ENCODE assay signal across 9 cellular contexts in the genomic region with DNA sequence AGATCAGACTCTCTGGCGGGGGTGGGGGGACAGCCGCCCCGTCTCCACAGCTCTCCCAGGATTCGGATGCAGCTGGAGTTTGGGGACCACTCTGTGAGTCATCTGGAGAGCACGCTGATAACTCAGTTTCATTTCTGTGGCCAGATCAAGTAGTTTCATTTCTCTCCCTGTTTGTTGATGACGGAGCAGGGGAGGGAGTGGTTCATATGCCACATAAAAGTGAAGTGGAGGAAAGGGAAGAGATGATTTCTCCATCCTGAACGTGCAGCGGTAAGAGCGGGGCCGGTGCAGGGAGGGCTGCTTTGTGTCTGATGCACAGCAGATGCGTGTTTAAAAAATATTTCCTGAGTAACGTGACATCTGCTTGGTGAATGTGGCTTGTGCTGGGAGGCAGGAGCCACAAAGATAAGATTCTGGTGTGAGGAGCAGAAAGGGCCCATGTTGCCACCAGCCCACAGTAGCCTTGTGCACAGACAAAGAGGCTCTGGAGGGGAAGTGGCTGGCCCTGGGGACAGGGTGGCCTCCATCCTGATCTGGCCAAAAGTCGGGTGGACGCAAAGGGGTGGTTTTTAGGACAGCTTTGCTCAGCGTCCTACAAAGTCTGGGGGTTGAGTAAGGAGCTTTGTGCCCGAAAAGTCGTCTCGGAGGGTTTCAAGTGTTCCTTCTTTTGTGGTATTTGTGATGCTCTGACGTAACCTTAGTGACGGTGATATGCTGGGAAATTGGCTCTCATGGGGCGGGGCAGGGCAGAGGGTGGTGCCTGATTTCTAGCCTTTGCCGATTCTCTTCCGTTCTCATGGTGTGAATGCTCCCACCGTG. TPM values are rescaled to one million over a fixed set of nuclear protein-coding genes. Genes with fewer than 3 reads are reported as not detected.
DNase-seq lines count a peak whose midpoint lies in the region; ATAC-seq and TF ChIP-seq lines count a peak whose summit lies in the region.
"Had no signal": no experiment of that assay in that cellular context is flagged by ENCODE, and none has a peak within 500 bp of the region (broad histone marks: within the 10 kb centered on the region; RNA-seq: fewer than 3 reads in every experiment).

A gene with protein sequence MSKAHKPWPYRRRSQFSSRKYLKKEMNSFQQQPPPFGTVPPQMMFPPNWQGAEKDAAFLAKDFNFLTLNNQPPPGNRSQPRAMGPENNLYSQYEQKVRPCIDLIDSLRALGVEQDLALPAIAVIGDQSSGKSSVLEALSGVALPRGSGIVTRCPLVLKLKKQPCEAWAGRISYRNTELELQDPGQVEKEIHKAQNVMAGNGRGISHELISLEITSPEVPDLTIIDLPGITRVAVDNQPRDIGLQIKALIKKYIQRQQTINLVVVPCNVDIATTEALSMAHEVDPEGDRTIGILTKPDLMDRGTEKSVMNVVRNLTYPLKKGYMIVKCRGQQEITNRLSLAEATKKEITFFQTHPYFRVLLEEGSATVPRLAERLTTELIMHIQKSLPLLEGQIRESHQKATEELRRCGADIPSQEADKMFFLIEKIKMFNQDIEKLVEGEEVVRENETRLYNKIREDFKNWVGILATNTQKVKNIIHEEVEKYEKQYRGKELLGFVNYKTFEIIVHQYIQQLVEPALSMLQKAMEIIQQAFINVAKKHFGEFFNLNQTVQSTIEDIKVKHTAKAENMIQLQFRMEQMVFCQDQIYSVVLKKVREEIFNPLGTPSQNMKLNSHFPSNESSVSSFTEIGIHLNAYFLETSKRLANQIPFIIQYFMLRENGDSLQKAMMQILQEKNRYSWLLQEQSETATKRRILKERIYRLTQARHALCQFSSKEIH (plus strand): TSS at position 242 of the 819 bp plus-strand sequence. CDS start 14,880 bp downstream, outside the sequence.

- peak within 1 kb of the TSS; percentile 16 for H3K4me3 Mint-ChIP-seq in type B pancreatic cell

- 0 out of 2 replicates have a peak, but pooled peaks cover 3% of the 10 kb centered on the region for H3K27me3 ChIP-seq in MM.1S (replicated peaks; ENCODE audit: insufficient read depth, low read length)
- H3K27me3 ChIP-seq in esophagus squamous epithelium = no peaks in the 10 kb centered on the region
- no peaks in the 10 kb centered on the region for H3K27me3 ChIP-seq in parathyroid adenoma (ENCODE audit: control insufficient read depth, insufficient read depth, low read length)

- H2AFZ ChIP-seq in MM.1S (ENCODE audit: low read length) (peak within 1 kb of the TSS; percentile 35), parathyroid adenoma (no peak within 1 kb of the TSS)

- no peaks in the 10 kb centered on the region for H3K9me3 Mint-ChIP-seq in type B pancreatic cell

- H3K79me2 ChIP-seq in MM.1S (ENCODE audit: low read length) = no peaks in the 10 kb centered on the region
- no peaks in the 10 kb centered on the region for H3K79me2 ChIP-seq in parathyroid adenoma

- peak in 2 of 4 donors; percentile 32 to 50 for TF ChIP-seq POLR2A in esophagus squamous epithelium (IDR thresholded peaks at IDR 0.05)

- H3K36me3 Mint-ChIP-seq in type B pancreatic cell = no peaks in the 10 kb centered on the region

- TF ChIP-seq CTCF in MM.1S (IDR thresholded peaks at IDR 0.05; ENCODE audit: low read length) (no peak), esophagus squamous epithelium (IDR thresholded peaks at IDR 0.05) (no peak), parathyroid adenoma (IDR thresholded peaks at IDR 0.05) (no peak), type B pancreatic cell (conservative IDR thresholded peaks at IDR 0.05) (no peak)

- peaks cover 17% of the 10 kb centered on the region for H3F3A ChIP-seq in MM.1S (ENCODE audit: insufficient read depth, low read length)

- H4K20me1 ChIP-seq in MM.1S (ENCODE audit: insufficient read depth, low read length) = no peaks in the 10 kb centered on the region

- H3K4me2 ChIP-seq in MM.1S (ENCODE audit: low read depth, low read length) = peak within 1 kb of the TSS; percentile 69
- H3K4me2 ChIP-seq in parathyroid adenoma (ENCODE audit: low read length) = no peak within 1 kb of the TSS

- H3K27me3 Mint-ChIP-seq in type B pancreatic cell = no peaks in the 10 kb centered on the region

- H3K27ac Mint-ChIP-seq in type B pancreatic cell = peak within 1 kb of the TSS; percentile 76

- intact Hi-C loops in esophagus squamous epithelium (cut with DNase I) = no loop called here

- H3K4me1 Mint-ChIP-seq in type B pancreatic cell (ENCODE audit: unreplicated experiment) = peaks cover 6% of the 10 kb centered on the region

- H3K36me3 ChIP-seq in MM.1S (replicated peaks; ENCODE audit: insufficient read depth, low read length) (no peaks in the 10 kb centered on the region), esophagus squamous epithelium (no peaks in the 10 kb centered on the region), parathyroid adenoma (ENCODE audit: control insufficient read depth, insufficient read depth, low read length) (no peaks in the 10 kb centered on the region)

- H3K9me3 ChIP-seq in MM.1S (replicated peaks; ENCODE audit: insufficient read depth, low read length) (no peaks in the 10 kb centered on the region), esophagus squamous epithelium (no peaks in the 10 kb centered on the region), parathyroid adenoma (ENCODE audit: control insufficient read depth, low read length) (no peaks in the 10 kb centered on the region)

- no peaks in the 10 kb centered on the region for H3K9me2 ChIP-seq in MM.1S (replicated peaks; ENCODE audit: insufficient read depth, low read length)

- H3K9ac ChIP-seq in MM.1S (ENCODE audit: low read length) (peak within 1 kb of the TSS; percentile 8; the same call in 1 of the 2 replicates), parathyroid adenoma (no peak within 1 kb of the TSS)

- WGBS in esophagus squamous epithelium, 2 donors = 26 to 35% methylated on average over 17 to 21 of the region's 24 CpGs

- H3K4me1 ChIP-seq in MM.1S (ENCODE audit: low read length) = peaks cover 13% of the 10 kb centered on the region
- H3K4me1 ChIP-seq in esophagus squamous epithelium = peaks cover 15 to 76% (median 32%) of the 10 kb centered on the region in 3 donors
- H3K4me1 ChIP-seq in parathyroid adenoma = no peaks in the 10 kb centered on the region

- H3K27ac ChIP-seq in MM.1S (ENCODE audit: low read length) (peak within 1 kb of the TSS; percentile 57), esophagus squamous epithelium (peak within 1 kb of the TSS; percentile 74 to 93 (median 84)), parathyroid adenoma (peak within 1 kb of the TSS; percentile 84)

- peak; percentile 51 for ATAC-seq in GM21526 (IDR thresholded peaks at IDR 0.05; ENCODE audit: low FRiP score, unreplicated experiment)

- H3K4me3 ChIP-seq in MM.1S (ENCODE audit: low read length) = peak within 1 kb of the TSS; percentile 22
- H3K4me3 ChIP-seq in esophagus squamous epithelium = peak within 1 kb of the TSS; percentile 19 to 65 (median 40)
- peak within 1 kb of the TSS; percentile 49 for H3K4me3 ChIP-seq in parathyroid adenoma (ENCODE audit: low read depth, low read length)

- peak; percentile 77 for DNase-seq in DMS79 treated with DMSO at 0.1 percent for 48 hours (lab: John Stamatoyannopoulos, UW)
- peak; percentile 89 for DNase-seq in MM.1S
- peak; percentile 50 to 60 for DNase-seq in activated CD8-positive, alpha-beta memory T cell treated with anti-CD3 and anti-CD28 coated beads for 4 hours (ENCODE audit: low read depth in 2 of 2)
- DNase-seq in esophagus squamous epithelium (lab: John Stamatoyannopoulos, UW) = peak; percentile 19
- DNase-seq in type B pancreatic cell (ENCODE audit: extremely low spot score, unreplicated experiment) = no peak
- no peak for DNase-seq in SW 1271 (lab: John Stamatoyannopoulos, UW)

RNA-seq across cellular contexts. Expression of the gene that starts here (rescaled TPM):
- total RNA-seq in esophagus squamous epithelium (10 to 100 TPM in 1 of 4 donors, 1 to 10 TPM in 3; 4.3 to 23.5 (median 8.5) TPM), type B pancreatic cell (ENCODE audit: low replicate concordance) (0.92 and 2.0 TPM in 2 replicates)
- total RNA-seq: SK-MEL-5 had no signal

Comparison
In these comparisons a context has a peak if more than half of its experiments do, and no peak if none do; other contexts are left out.
1. DNase-seq: peak in DMS79 treated with DMSO at 0.1 percent for 48 hours (single experiment), MM.1S (single experiment), activated CD8-positive, alpha-beta memory T cell treated with anti-CD3 and anti-CD28 coated beads for 4 hours (2 of 2) and esophagus squamous epithelium (single experiment); none in type B pancreatic cell (single experiment) and SW 1271 (0 of 2).
2. Peak in every context shown above with its lines, with median percentiles within 50 percentile points of each other: H3K27ac ChIP-seq and H3K4me3 ChIP-seq.